ENCODE assay signal across 14 cellular contexts in the genomic region with DNA sequence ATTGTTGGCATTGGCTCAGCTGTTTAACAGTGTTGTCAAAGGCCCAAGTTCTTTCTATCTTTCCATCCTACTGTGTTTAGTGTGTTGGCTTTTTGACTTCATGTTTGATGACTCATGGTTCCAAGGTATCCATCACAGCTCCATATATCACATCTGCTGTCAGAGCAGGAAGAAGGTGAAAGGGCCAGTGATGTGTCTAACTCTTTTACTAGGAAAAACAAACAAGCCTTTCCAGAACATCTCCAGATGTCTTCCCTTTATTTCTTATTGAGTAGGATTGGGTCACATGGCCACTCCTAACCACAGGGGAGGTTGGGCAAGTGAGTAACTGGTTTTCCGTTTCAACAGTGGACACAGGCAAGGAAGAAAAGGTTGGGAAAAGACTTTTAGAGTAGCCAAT.
DNase-seq lines count a peak whose midpoint lies in the region; ATAC-seq and TF ChIP-seq lines count a peak whose summit lies in the region.
"Had no signal": no experiment of that assay in that cellular context is flagged by ENCODE, and none has a peak within 500 bp of the region (broad histone marks: within the 10 kb centered on the region; RNA-seq: fewer than 3 reads in every experiment).

No MANE protein-coding gene starts in this region.

- no peak overlapping the region for H3K9ac ChIP-seq in rectal smooth muscle tissue (ENCODE audit: low read length)
- no peak overlapping the region for H3K9ac ChIP-seq in mesendoderm (ENCODE audit: low read length)

- ATAC-seq in natural killer cell = no peak
- ATAC-seq: activated naive CD4-positive, alpha-beta T cell treated with anti-CD3 and anti-CD28 coated beads, Interleukin-2, amount 50 U/mL, for 72 hours had no signal

- no CpG with 5 or more reads among the region's 1 CpG for WGBS in mesendoderm (ENCODE audit: extremely low coverage, insufficient coverage, low lambda C conversion rate)

- H3K27me3 ChIP-seq in rectal smooth muscle tissue (ENCODE audit: control insufficient read depth, insufficient read depth, low read length) (no peaks in the 10 kb centered on the region), mesendoderm (ENCODE audit: insufficient read depth, low read length, poor library complexity) (no peaks in the 10 kb centered on the region)
- H3K27me3 ChIP-seq: colonic mucosa, stomach had no signal

- H3K4me3 ChIP-seq in rectal smooth muscle tissue (ENCODE audit: low read length) (no peak overlapping the region), mesendoderm (ENCODE audit: low read length) (no peak overlapping the region)
- H3K4me3 ChIP-seq: colonic mucosa, stomach had no signal

- H3K4me3 Mint-ChIP-seq in natural killer cell = no peak overlapping the region
- H3K4me3 Mint-ChIP-seq: memory B cell had no signal

- no peak overlapping the region for H2BK5ac ChIP-seq in mesendoderm (ENCODE audit: low read length)

- H3K36me3 ChIP-seq in rectal smooth muscle tissue (ENCODE audit: control insufficient read depth, insufficient read depth, low read length) (no peaks in the 10 kb centered on the region), mesendoderm (ENCODE audit: control insufficient read depth, insufficient read depth, low read length) (no peaks in the 10 kb centered on the region)
- H3K36me3 ChIP-seq: colonic mucosa, stomach had no signal

- no peaks in the 10 kb centered on the region for H3K79me2 ChIP-seq in mesendoderm (ENCODE audit: control insufficient read depth, insufficient read depth, low read length)

- H3K27ac Mint-ChIP-seq in natural killer cell = no peak overlapping the region
- H3K27ac Mint-ChIP-seq: activated naive CD4-positive, alpha-beta T cell treated with anti-CD3 and anti-CD28 coated beads, Interleukin-2, amount 50 U/mL, for 72 hours; memory B cell; progenitor cell of endocrine pancreas had no signal

- peaks cover 5 to 24% of the 10 kb centered on the region in 2 donors for H3K27me3 Mint-ChIP-seq in natural killer cell (ENCODE audit: low read depth in 2 of 2)
- H3K27me3 Mint-ChIP-seq: memory B cell, progenitor cell of endocrine pancreas had no signal

- no peaks in the 10 kb centered on the region for H3K9me3 Mint-ChIP-seq in natural killer cell
- H3K9me3 Mint-ChIP-seq: memory B cell had no signal

- intact Hi-C loops in natural killer cell (cut with micrococcal nuclease) = no loop called here

- no peak overlapping the region for H3K4me2 ChIP-seq in mesendoderm (ENCODE audit: low read length)

- H3K23ac ChIP-seq in mesendoderm (ENCODE audit: low read length) = no peak overlapping the region

- H2BK120ac ChIP-seq in mesendoderm (ENCODE audit: low read depth, low read length) = no peak overlapping the region

- peak overlapping the region; percentile 30 for H3K27ac ChIP-seq in rectal smooth muscle tissue (ENCODE audit: low read depth, low read length)
- no peak overlapping the region for H3K27ac ChIP-seq in mesendoderm (ENCODE audit: low read depth, low read length)
- H3K27ac ChIP-seq: colonic mucosa, stomach had no signal

- H4K5ac ChIP-seq in mesendoderm (ENCODE audit: low read length) = no peak overlapping the region

- no peaks in the 10 kb centered on the region for H3K79me1 ChIP-seq in mesendoderm (ENCODE audit: low read length)

- H2AK5ac ChIP-seq in mesendoderm (ENCODE audit: low read length) = no peak overlapping the region

- H3K4me1 ChIP-seq in rectal smooth muscle tissue (ENCODE audit: control insufficient read depth, insufficient read depth, low read length) (peaks cover 3% of the 10 kb centered on the region), mesendoderm (ENCODE audit: control insufficient read depth, low read depth, low read length) (no peaks in the 10 kb centered on the region)
- H3K4me1 ChIP-seq: colonic mucosa, stomach had no signal

- no peak overlapping the region for H3K56ac ChIP-seq in mesendoderm (ENCODE audit: low read length)

- H3K18ac ChIP-seq in mesendoderm (ENCODE audit: low read length) = no peak overlapping the region

- no peak overlapping the region for H3K4ac ChIP-seq in mesendoderm (ENCODE audit: low read depth, low read length)

- no peak for TF ChIP-seq CTCF in natural killer cell (IDR thresholded peaks at IDR 0.05)

- H4K8ac ChIP-seq in mesendoderm (ENCODE audit: low read depth, low read length) = no peak overlapping the region

- no peak overlapping the region for H2BK15ac ChIP-seq in mesendoderm (replicated peaks; ENCODE audit: low read depth)

- no peaks in the 10 kb centered on the region for H3K36me3 Mint-ChIP-seq in natural killer cell

- peak; percentile 49 for DNase-seq in EL
- peak; percentile 23 for DNase-seq in NCI-H446 treated with DMSO at 0.1 percent for 48 hours (lab: John Stamatoyannopoulos, UW)
- DNase-seq in fibroblast of gingiva (ENCODE audit: low read depth) = peak; percentile 50
- DNase-seq in COR-L47 (lab: John Stamatoyannopoulos, UW) = no peak
- no peak for DNase-seq in mesendoderm
- no peak for DNase-seq in hypothalamus (lab: John Stamatoyannopoulos, UW)
- DNase-seq in natural killer cell = no peak
- DNase-seq: colonic mucosa, RPMI8226, stomach had no signal

- H3K4me1 Mint-ChIP-seq in natural killer cell = no peaks in the 10 kb centered on the region

Comparison
In these comparisons a context has a peak if more than half of its experiments do, and no peak if none do; other contexts are left out.
1. DNase-seq: peak in EL (single experiment), NCI-H446 treated with DMSO at 0.1 percent for 48 hours (single experiment) and fibroblast of gingiva (single experiment); none in COR-L47 (single experiment), mesendoderm (single experiment), hypothalamus (0 of 51) and natural killer cell (single experiment).